1 cellular context compared by ENCODE assay signal in genomic region chr6:30626484-30627366, GRCh38.
TF ChIP-seq lines count a peak whose summit lies in the region.

Gene ATAT1, plus strand, starts transcription at chr6:30626874.

TF ChIP-seq in HepG2, 621 proteins besides CTCF, POLR2A, EP300 and RAD21 (continued from another document and continues in another):
- peak; percentile 91 for TF ChIP-seq ZNF136 (CRISPR knock-in tag; IDR thresholded peaks at IDR 0.05; ENCODE audit: low read depth)
- no peak for TF ChIP-seq ZKSCAN1 (IDR thresholded peaks at IDR 0.05; ENCODE audit: low read length)
- TF ChIP-seq, protein P1, sequence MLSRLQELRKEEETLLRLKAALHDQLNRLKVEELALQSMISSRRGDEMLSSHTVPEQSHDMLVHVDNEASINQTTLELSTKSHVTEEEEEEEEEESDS (CRISPR knock-in tag; IDR thresholded peaks at IDR 0.05; ENCODE audit: borderline replicate concordance): peak; percentile 51; the same call in 1 of the 2 replicates
- TF ChIP-seq ZNF354B (CRISPR knock-in tag; IDR thresholded peaks at IDR 0.05): no peak
- no peak; the same call in none of the 2 replicates for TF ChIP-seq ZNF619 (CRISPR knock-in tag; IDR thresholded peaks at IDR 0.05)
- peak; percentile 90 for TF ChIP-seq ZNF44 (CRISPR knock-in tag; IDR thresholded peaks at IDR 0.05)
- peak; percentile 50; the same call in 1 of the 2 replicates for TF ChIP-seq ZNF746 (CRISPR knock-in tag; IDR thresholded peaks at IDR 0.05)
- TF ChIP-seq ARNTL (CRISPR knock-in tag; IDR thresholded peaks at IDR 0.05): peak; percentile 84
- TF ChIP-seq MEIS2 (CRISPR knock-in tag; IDR thresholded peaks at IDR 0.05): no peak; the same call in 1 of the 2 replicates
- peak; percentile 86 for TF ChIP-seq SP2 (CRISPR knock-in tag; IDR thresholded peaks at IDR 0.05)
- peak; percentile 52 for TF ChIP-seq FOXA3 (CRISPR knock-in tag; IDR thresholded peaks at IDR 0.05)
- TF ChIP-seq GRHL1 (CRISPR knock-in tag; conservative IDR thresholded peaks at IDR 0.05): no peak
- peak; percentile 83 to 94; a peak in 3 of 4 replicates for TF ChIP-seq NR2F1 (CRISPR knock-in tag; IDR thresholded peaks at IDR 0.05)
- TF ChIP-seq PATZ1 (CRISPR knock-in tag; IDR thresholded peaks at IDR 0.05): peak; percentile 93
- peak; percentile 95 for TF ChIP-seq AKAP8 (CRISPR knock-in tag; IDR thresholded peaks at IDR 0.05)
- no peak for TF ChIP-seq AFF4 (CRISPR knock-in tag; IDR thresholded peaks at IDR 0.05)
- no peak for TF ChIP-seq BHLHE40 (IDR thresholded peaks at IDR 0.05; ENCODE audit: low read length)
- TF ChIP-seq ZNF556 (CRISPR knock-in tag; IDR thresholded peaks at IDR 0.05; ENCODE audit: borderline replicate concordance): peak; percentile 91; the same call in 1 of the 2 replicates
- no peak for TF ChIP-seq CEBPG (CRISPR knock-in tag; IDR thresholded peaks at IDR 0.05)
- no peak for TF ChIP-seq FOXA1 (IDR thresholded peaks at IDR 0.05)
- peak; percentile 53 for TF ChIP-seq FOXA1 (CRISPR knock-in tag; IDR thresholded peaks at IDR 0.05)
- TF ChIP-seq HOMEZ (CRISPR knock-in tag; IDR thresholded peaks at IDR 0.05; ENCODE audit: low read depth): no peak
- TF ChIP-seq IKZF4 (CRISPR knock-in tag; IDR thresholded peaks at IDR 0.05; ENCODE audit: borderline replicate concordance, low read depth, not compliant biosample characterization): no peak
- TF ChIP-seq PTBP1 (IDR thresholded peaks at IDR 0.05; ENCODE audit: low read depth, low read length, poor library complexity, severe bottlenecking): peak; percentile 34
- peak; percentile 24; the same call in 1 of the 2 replicates for TF ChIP-seq ZNF253 (CRISPR knock-in tag; IDR thresholded peaks at IDR 0.05; ENCODE audit: borderline replicate concordance)
- TF ChIP-seq PPARG (CRISPR knock-in tag; conservative IDR thresholded peaks at IDR 0.05): peak; percentile 35
- TF ChIP-seq SNAPC4 (CRISPR knock-in tag; IDR thresholded peaks at IDR 0.05): peak; percentile 70; the same call in 1 of the 2 replicates
- TF ChIP-seq EHMT2 (IDR thresholded peaks at IDR 0.05; ENCODE audit: borderline replicate concordance, low read depth, low read length): no peak
- peak; percentile 53 for TF ChIP-seq NFYB (CRISPR knock-in tag; IDR thresholded peaks at IDR 0.05)
- peak; percentile 93 for TF ChIP-seq ZFY (CRISPR knock-in tag; IDR thresholded peaks at IDR 0.05)
- TF ChIP-seq RARG (CRISPR knock-in tag; IDR thresholded peaks at IDR 0.05; ENCODE audit: low read depth): no peak
- no peak for TF ChIP-seq MIER3 (CRISPR knock-in tag; IDR thresholded peaks at IDR 0.05; ENCODE audit: borderline replicate concordance)
- TF ChIP-seq KDM5A (IDR thresholded peaks at IDR 0.05; ENCODE audit: borderline replicate concordance, low read length): peak; percentile 88
- peak; percentile 26; the same call in 1 of the 2 replicates for TF ChIP-seq KDM3A (CRISPR knock-in tag; IDR thresholded peaks at IDR 0.05; ENCODE audit: low read depth)
- no peak for TF ChIP-seq ZBTB21 (CRISPR knock-in tag; IDR thresholded peaks at IDR 0.05)
- no peak for TF ChIP-seq RFXANK (CRISPR knock-in tag; IDR thresholded peaks at IDR 0.05)
- peak; percentile 56; the same call in 1 of the 2 replicates for TF ChIP-seq KMT2A (CRISPR knock-in tag; IDR thresholded peaks at IDR 0.05)
- no peak for TF ChIP-seq FOXJ3 (CRISPR knock-in tag; IDR thresholded peaks at IDR 0.05; ENCODE audit: borderline replicate concordance)
- no peak for TF ChIP-seq RAD51 (IDR thresholded peaks at IDR 0.05; ENCODE audit: borderline replicate concordance)
- no peak for TF ChIP-seq ZNF20 (CRISPR knock-in tag; IDR thresholded peaks at IDR 0.05)
- peak; percentile 79; the same call in 1 of the 2 replicates for TF ChIP-seq ZNF766 (CRISPR knock-in tag; IDR thresholded peaks at IDR 0.05; ENCODE audit: borderline replicate concordance)
- no peak for TF ChIP-seq NPAS2 (CRISPR knock-in tag; IDR thresholded peaks at IDR 0.05; ENCODE audit: borderline replicate concordance)
- TF ChIP-seq, protein P2, sequence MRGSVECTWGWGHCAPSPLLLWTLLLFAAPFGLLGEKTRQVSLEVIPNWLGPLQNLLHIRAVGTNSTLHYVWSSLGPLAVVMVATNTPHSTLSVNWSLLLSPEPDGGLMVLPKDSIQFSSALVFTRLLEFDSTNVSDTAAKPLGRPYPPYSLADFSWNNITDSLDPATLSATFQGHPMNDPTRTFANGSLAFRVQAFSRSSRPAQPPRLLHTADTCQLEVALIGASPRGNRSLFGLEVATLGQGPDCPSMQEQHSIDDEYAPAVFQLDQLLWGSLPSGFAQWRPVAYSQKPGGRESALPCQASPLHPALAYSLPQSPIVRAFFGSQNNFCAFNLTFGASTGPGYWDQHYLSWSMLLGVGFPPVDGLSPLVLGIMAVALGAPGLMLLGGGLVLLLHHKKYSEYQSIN (CRISPR knock-in tag; IDR thresholded peaks at IDR 0.05; ENCODE audit: borderline replicate concordance): no peak
- peak; percentile 85 for TF ChIP-seq HOXA5 (CRISPR knock-in tag; IDR thresholded peaks at IDR 0.05)
- peak; percentile 44; the same call in 1 of the 2 replicates for TF ChIP-seq MIER2 (CRISPR knock-in tag; IDR thresholded peaks at IDR 0.05)
- TF ChIP-seq ZMYM3 (CRISPR knock-in tag; IDR thresholded peaks at IDR 0.05): peak; percentile 23; the same call in 1 of the 2 replicates
- TF ChIP-seq SOX13 (IDR thresholded peaks at IDR 0.05): peak; percentile 62
- TF ChIP-seq SOX13 (CRISPR knock-in tag; conservative IDR thresholded peaks at IDR 0.05 in 1 of 2, IDR thresholded peaks at IDR 0.05 in 1 of 2): peak in 1 of 2 experiments; percentile 71; a peak in 2 of 4 replicates
- no peak for TF ChIP-seq ZBTB42 (CRISPR knock-in tag; IDR thresholded peaks at IDR 0.05)
- peak; percentile 92; the same call in 1 of the 2 replicates for TF ChIP-seq ZNF224 (CRISPR knock-in tag; IDR thresholded peaks at IDR 0.05)
- TF ChIP-seq TRIM24 (CRISPR knock-in tag; IDR thresholded peaks at IDR 0.05): no peak; the same call in 1 of the 2 replicates
- no peak for TF ChIP-seq ZFP36 (IDR thresholded peaks at IDR 0.05; ENCODE audit: borderline replicate concordance, low read depth, low read length, partially characterized antibody)
- peak; percentile 8; the same call in 1 of the 2 replicates for TF ChIP-seq FOXO1 (CRISPR knock-in tag; IDR thresholded peaks at IDR 0.05)
- no peak for TF ChIP-seq KLF11 (CRISPR knock-in tag; IDR thresholded peaks at IDR 0.05)
- peak; percentile 54; the same call in 1 of the 2 replicates for TF ChIP-seq TFDP1 (CRISPR knock-in tag; IDR thresholded peaks at IDR 0.05; ENCODE audit: borderline replicate concordance)
- TF ChIP-seq TOE1 (CRISPR knock-in tag; IDR thresholded peaks at IDR 0.05): no peak
- TF ChIP-seq GATAD1 (CRISPR knock-in tag; IDR thresholded peaks at IDR 0.05): peak; percentile 91
- TF ChIP-seq TP53 (CRISPR knock-in tag; conservative IDR thresholded peaks at IDR 0.05): no peak
